ENCODE assay signal across 9 cellular contexts in genomic region chr3:9400626-9401025, GRCh38. TPM values are rescaled to one million over a fixed set of nuclear protein-coding genes. Genes with fewer than 3 reads are reported as not detected.
DNase-seq lines count a peak whose midpoint lies in the region; ATAC-seq and TF ChIP-seq lines count a peak whose summit lies in the region.
"Had no signal": no experiment of that assay in that cellular context is flagged by ENCODE, and none has a peak within 500 bp of the region (broad histone marks: within the 10 kb centered on the region; RNA-seq: fewer than 3 reads in every experiment).

No MANE protein-coding gene starts in this region.

- H3K27ac ChIP-seq in psoas muscle = peak overlapping the region; percentile 100

- WGBS in psoas muscle, 3 donors = 17 to 23% (median 20%) methylated on average over 4 of the region's 4 CpGs

- peak overlapping the region; percentile 50 to 97 for H3K4me3 Mint-ChIP-seq in effector memory CD8-positive, alpha-beta T cell

- no peaks in the 10 kb centered on the region for H3K27me3 ChIP-seq in psoas muscle (ENCODE audit: insufficient read depth in 3 of 3, low read length in 2 of 3)

- intact Hi-C loops in psoas muscle (cut with DNase I) = no loop called here

- peaks cover 64% of the 10 kb centered on the region for H3K4me1 ChIP-seq in psoas muscle

- peaks cover 34% of the 10 kb centered on the region for H3K36me3 Mint-ChIP-seq in effector memory CD8-positive, alpha-beta T cell (ENCODE audit: insufficient read depth)

- peaks cover 55 to 67% of the 10 kb centered on the region in 2 donors for H3K4me1 Mint-ChIP-seq in effector memory CD8-positive, alpha-beta T cell (ENCODE audit: low read depth in 2 of 2)

- peak overlapping the region; percentile 96 for H3K4me3 ChIP-seq in psoas muscle

- peak; percentile 34 for DNase-seq in DMS 273 (lab: John Stamatoyannopoulos, UW; ENCODE audit: unreplicated experiment)
- no peak for DNase-seq in DMS 273 treated with DMSO at 0.1 percent for 48 hours (lab: John Stamatoyannopoulos, UW)
- DNase-seq in NCI-H82 (lab: John Stamatoyannopoulos, UW) = peak; percentile 88
- DNase-seq in effector memory CD8-positive, alpha-beta T cell = no peak
- no peak for DNase-seq in psoas muscle
- no peak for DNase-seq in SIG-M5 (lab: John Stamatoyannopoulos, UW)
- DNase-seq: NCI-H526 treated with DMSO at 0.1 percent for 48 hours had no signal

- no peaks in the 10 kb centered on the region for H3K9me3 ChIP-seq in psoas muscle

- no peaks in the 10 kb centered on the region for H3K9me3 Mint-ChIP-seq in effector memory CD8-positive, alpha-beta T cell

- no peaks in the 10 kb centered on the region for H3K36me3 ChIP-seq in psoas muscle (ENCODE audit: insufficient read depth in 1 of 2, low read depth in 1 of 2)

- H3K27ac Mint-ChIP-seq in effector memory CD8-positive, alpha-beta T cell = peak overlapping the region; percentile 32 to 33

- ATAC-seq in effector memory CD8-positive, alpha-beta T cell (replicated peaks) = no peak
- no peak for ATAC-seq in psoas muscle
- no peak for ATAC-seq in GM18909 (IDR thresholded peaks at IDR 0.05; ENCODE audit: poor library complexity, unreplicated experiment)
- ATAC-seq in GM18498 (IDR thresholded peaks at IDR 0.05; ENCODE audit: unreplicated experiment) = no peak

- H3K27me3 Mint-ChIP-seq in effector memory CD8-positive, alpha-beta T cell = no peaks in the 10 kb centered on the region

- TF ChIP-seq CTCF in psoas muscle (IDR thresholded peaks at IDR 0.05) = no peak

RNA-seq across cellular contexts. Expression of gene SETD5, which starts 3.2 kb away (rescaled TPM):
- 10 to 100 TPM; 58.3 to 69.3 (median 66.6) TPM for total RNA-seq in psoas muscle
- 10 to 100 TPM; 12.8 to 34.8 (median 19.7) TPM for polyA plus RNA-seq in psoas muscle

RNA-seq across cellular contexts. Expression of gene THUMPD3, which starts 37.8 kb away (rescaled TPM):
- total RNA-seq in psoas muscle = 10 to 100 TPM; 40.0 to 57.7 (median 52.9) TPM
- polyA plus RNA-seq in psoas muscle = 10 to 100 TPM; 42.8 to 70.5 (median 59.0) TPM

Comparison
In these comparisons a context has a peak if more than half of its experiments do, and no peak if none do; other contexts are left out.
1. DNase-seq: peak in DMS 273 (single experiment) and NCI-H82 (single experiment); none in DMS 273 treated with DMSO at 0.1 percent for 48 hours (single experiment), effector memory CD8-positive, alpha-beta T cell (0 of 3), psoas muscle (0 of 2) and SIG-M5 (single experiment).